ENCODE assay signal across 1 cellular context in genomic region chr3:36459177-36459576, GRCh38.
TF ChIP-seq lines count a peak whose summit lies in the region.

No MANE protein-coding gene starts in this region.

TF ChIP-seq in SK-N-SH, 30 proteins besides CTCF, POLR2A, EP300 and RAD21 (continued from another document):
- TF ChIP-seq TAF1 (IDR thresholded peaks at IDR 0.05; ENCODE audit: borderline replicate concordance, low read depth, low read length): no peak
- TF ChIP-seq MXI1 (IDR thresholded peaks at IDR 0.05; ENCODE audit: low read depth, low read length): no peak
- TF ChIP-seq JUND (IDR thresholded peaks at IDR 0.05): no peak
